1 cellular context compared by ENCODE assay signal in the genomic region with DNA sequence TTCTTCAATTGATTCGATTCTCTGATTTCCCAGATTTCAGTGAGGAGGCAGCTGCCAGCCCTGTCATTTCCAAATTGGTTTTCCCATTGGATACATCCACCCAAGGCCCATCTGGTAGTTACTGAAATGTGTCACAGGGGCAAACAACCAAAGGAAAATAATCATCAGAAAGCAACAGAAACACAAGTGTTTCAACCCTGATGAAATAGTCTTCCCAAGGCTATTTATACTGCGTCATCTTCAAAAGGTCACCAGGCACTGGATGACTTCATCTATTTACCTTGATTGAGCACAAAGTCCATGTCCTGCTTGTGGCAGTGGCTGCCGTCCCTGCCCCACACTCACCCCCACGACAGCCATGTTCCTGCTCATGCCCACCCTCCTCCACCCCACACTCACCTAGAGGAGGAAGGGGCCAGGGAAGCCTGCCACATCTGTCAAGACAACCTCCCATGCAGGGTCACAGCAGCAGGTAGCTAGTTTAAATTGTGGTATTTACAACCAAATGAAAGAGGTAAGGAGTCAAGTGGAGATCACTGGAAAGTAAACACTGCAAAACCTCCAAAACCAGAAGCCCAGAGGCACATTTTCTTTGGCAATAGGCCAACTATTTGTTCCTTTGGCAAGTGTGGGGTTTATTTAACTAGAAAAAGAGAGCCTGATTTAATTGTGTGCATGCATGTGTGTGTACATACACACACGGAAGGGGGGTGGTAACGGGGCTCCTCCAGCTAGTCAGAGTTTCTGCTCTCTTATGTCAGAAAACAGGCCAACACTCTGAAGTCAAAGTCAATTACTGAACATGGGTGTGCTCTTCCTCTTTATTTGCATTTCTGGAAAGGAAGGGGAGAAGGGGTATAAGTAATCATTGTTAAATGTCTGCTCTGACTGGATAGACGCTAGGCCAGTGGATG.
TF ChIP-seq lines count a peak whose summit lies in the region.

No MANE protein-coding gene starts in this region.

TF ChIP-seq in HepG2, 621 proteins besides CTCF, POLR2A, EP300 and RAD21 (continued from another document and continues in another):
- TF ChIP-seq, protein P1, sequence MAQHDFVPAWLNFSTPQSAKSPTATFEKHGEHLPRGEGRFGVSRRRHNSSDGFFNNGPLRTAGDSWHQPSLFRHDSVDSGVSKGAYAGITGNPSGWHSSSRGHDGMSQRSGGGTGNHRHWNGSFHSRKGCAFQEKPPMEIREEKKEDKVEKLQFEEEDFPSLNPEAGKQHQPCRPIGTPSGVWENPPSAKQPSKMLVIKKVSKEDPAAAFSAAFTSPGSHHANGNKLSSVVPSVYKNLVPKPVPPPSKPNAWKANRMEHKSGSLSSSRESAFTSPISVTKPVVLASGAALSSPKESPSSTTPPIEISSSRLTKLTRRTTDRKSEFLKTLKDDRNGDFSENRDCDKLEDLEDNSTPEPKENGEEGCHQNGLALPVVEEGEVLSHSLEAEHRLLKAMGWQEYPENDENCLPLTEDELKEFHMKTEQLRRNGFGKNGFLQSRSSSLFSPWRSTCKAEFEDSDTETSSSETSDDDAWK (CRISPR knock-in tag; IDR thresholded peaks at IDR 0.05), result no peak
- TF ChIP-seq CREM (IDR thresholded peaks at IDR 0.05) (peak; percentile 91), CREM (CRISPR knock-in tag; IDR thresholded peaks at IDR 0.05) (no peak), ZNF746 (CRISPR knock-in tag; IDR thresholded peaks at IDR 0.05) (peak; percentile 94), FOXM1 (CRISPR knock-in tag; IDR thresholded peaks at IDR 0.05) (no peak), ADNP (CRISPR knock-in tag; IDR thresholded peaks at IDR 0.05) (no peak), CSRNP1 (CRISPR knock-in tag; IDR thresholded peaks at IDR 0.05) (peak; percentile 18; the same call in 1 of the 2 replicates), FOXC1 (CRISPR knock-in tag; IDR thresholded peaks at IDR 0.05; ENCODE audit: borderline replicate concordance) (peak; percentile 85), JUN (CRISPR knock-in tag; IDR thresholded peaks at IDR 0.05) (peak; percentile 98), ATF4 (CRISPR knock-in tag; IDR thresholded peaks at IDR 0.05) (peak in 1 of 2 experiments; percentile 97; a peak in 2 of 4 replicates), KLF13 (CRISPR knock-in tag; IDR thresholded peaks at IDR 0.05) (no peak), ZNF180 (CRISPR knock-in tag; IDR thresholded peaks at IDR 0.05; ENCODE audit: borderline replicate concordance, low read depth) (no peak), TBL1XR1 (IDR thresholded peaks at IDR 0.05; ENCODE audit: borderline replicate concordance, low read length, partially characterized antibody) (peak; percentile 41), PITX1 (CRISPR knock-in tag; IDR thresholded peaks at IDR 0.05) (0 out of 2 replicates have a peak, but pooled peaks have one; percentile 46), SRF (IDR thresholded peaks at IDR 0.05; ENCODE audit: low read depth, low read length) (no peak), GTF2F1 (IDR thresholded peaks at IDR 0.05; ENCODE audit: low read length) (peak; percentile 92; the same call in 1 of the 2 replicates), ATF7-NPFF (CRISPR knock-in tag; IDR thresholded peaks at IDR 0.05; ENCODE audit: low read depth) (no peak), CHCHD3 (CRISPR knock-in tag; IDR thresholded peaks at IDR 0.05) (no peak), ZBTB40 (IDR thresholded peaks at IDR 0.05) (no peak), ZBTB40 (CRISPR knock-in tag; IDR thresholded peaks at IDR 0.05) (peak; percentile 67; the same call in 1 of the 2 replicates), PLRG1 (conservative IDR thresholded peaks at IDR 0.05) (no peak), FOXK1 (CRISPR knock-in tag; IDR thresholded peaks at IDR 0.05; ENCODE audit: borderline replicate concordance, low read depth) (peak; percentile 90; the same call in 1 of the 2 replicates), ZNF556 (CRISPR knock-in tag; IDR thresholded peaks at IDR 0.05; ENCODE audit: borderline replicate concordance) (no peak), ZNF20 (CRISPR knock-in tag; IDR thresholded peaks at IDR 0.05) (no peak), NR3C1 (CRISPR knock-in tag; IDR thresholded peaks at IDR 0.05) (no peak), ZSCAN22 (CRISPR knock-in tag; IDR thresholded peaks at IDR 0.05) (no peak), MXI1 (IDR thresholded peaks at IDR 0.05; ENCODE audit: borderline replicate concordance, low read depth, low read length) (no peak; the same call in 2 of the 3 replicates)
- TF ChIP-seq, protein P2, sequence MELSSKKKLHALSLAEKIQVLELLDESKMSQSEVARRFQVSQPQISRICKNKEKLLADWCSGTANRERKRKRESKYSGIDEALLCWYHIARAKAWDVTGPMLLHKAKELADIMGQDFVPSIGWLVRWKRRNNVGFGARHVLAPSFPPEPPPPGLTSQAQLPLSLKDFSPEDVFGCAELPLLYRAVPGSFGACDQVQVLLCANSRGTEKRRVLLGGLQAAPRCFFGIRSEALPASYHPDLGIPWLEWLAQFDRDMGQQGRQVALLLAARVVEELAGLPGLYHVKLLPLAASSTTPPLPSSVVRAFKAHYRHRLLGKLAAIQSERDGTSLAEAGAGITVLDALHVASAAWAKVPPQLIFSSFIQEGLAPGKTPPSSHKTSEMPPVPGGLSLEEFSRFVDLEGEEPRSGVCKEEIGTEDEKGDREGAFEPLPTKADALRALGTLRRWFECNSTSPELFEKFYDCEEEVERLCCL (CRISPR knock-in tag; IDR thresholded peaks at IDR 0.05; ENCODE audit: borderline replicate concordance), result no peak
- TF ChIP-seq, protein P3, sequence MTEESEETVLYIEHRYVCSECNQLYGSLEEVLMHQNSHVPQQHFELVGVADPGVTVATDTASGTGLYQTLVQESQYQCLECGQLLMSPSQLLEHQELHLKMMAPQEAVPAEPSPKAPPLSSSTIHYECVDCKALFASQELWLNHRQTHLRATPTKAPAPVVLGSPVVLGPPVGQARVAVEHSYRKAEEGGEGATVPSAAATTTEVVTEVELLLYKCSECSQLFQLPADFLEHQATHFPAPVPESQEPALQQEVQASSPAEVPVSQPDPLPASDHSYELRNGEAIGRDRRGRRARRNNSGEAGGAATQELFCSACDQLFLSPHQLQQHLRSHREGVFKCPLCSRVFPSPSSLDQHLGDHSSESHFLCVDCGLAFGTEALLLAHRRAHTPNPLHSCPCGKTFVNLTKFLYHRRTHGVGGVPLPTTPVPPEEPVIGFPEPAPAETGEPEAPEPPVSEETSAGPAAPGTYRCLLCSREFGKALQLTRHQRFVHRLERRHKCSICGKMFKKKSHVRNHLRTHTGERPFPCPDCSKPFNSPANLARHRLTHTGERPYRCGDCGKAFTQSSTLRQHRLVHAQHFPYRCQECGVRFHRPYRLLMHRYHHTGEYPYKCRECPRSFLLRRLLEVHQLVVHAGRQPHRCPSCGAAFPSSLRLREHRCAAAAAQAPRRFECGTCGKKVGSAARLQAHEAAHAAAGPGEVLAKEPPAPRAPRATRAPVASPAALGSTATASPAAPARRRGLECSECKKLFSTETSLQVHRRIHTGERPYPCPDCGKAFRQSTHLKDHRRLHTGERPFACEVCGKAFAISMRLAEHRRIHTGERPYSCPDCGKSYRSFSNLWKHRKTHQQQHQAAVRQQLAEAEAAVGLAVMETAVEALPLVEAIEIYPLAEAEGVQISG (CRISPR knock-in tag; IDR thresholded peaks at IDR 0.05), result peak; percentile 85
- TF ChIP-seq, protein P4, sequence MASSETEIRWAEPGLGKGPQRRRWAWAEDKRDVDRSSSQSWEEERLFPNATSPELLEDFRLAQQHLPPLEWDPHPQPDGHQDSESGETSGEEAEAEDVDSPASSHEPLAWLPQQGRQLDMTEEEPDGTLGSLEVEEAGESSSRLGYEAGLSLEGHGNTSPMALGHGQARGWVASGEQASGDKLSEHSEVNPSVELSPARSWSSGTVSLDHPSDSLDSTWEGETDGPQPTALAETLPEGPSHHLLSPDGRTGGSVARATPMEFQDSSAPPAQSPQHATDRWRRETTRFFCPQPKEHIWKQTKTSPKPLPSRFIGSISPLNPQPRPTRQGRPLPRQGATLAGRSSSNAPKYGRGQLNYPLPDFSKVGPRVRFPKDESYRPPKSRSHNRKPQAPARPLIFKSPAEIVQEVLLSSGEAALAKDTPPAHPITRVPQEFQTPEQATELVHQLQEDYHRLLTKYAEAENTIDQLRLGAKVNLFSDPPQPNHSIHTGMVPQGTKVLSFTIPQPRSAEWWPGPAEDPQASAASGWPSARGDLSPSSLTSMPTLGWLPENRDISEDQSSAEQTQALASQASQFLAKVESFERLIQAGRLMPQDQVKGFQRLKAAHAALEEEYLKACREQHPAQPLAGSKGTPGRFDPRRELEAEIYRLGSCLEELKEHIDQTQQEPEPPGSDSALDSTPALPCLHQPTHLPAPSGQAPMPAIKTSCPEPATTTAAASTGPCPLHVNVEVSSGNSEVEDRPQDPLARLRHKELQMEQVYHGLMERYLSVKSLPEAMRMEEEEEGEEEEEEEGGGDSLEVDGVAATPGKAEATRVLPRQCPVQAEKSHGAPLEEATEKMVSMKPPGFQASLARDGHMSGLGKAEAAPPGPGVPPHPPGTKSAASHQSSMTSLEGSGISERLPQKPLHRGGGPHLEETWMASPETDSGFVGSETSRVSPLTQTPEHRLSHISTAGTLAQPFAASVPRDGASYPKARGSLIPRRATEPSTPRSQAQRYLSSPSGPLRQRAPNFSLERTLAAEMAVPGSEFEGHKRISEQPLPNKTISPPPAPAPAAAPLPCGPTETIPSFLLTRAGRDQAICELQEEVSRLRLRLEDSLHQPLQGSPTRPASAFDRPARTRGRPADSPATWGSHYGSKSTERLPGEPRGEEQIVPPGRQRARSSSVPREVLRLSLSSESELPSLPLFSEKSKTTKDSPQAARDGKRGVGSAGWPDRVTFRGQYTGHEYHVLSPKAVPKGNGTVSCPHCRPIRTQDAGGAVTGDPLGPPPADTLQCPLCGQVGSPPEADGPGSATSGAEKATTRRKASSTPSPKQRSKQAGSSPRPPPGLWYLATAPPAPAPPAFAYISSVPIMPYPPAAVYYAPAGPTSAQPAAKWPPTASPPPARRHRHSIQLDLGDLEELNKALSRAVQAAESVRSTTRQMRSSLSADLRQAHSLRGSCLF (CRISPR knock-in tag; IDR thresholded peaks at IDR 0.05; ENCODE audit: borderline replicate concordance), result no peak
